12 cellular contexts compared by ENCODE assay signal in the genomic region with DNA sequence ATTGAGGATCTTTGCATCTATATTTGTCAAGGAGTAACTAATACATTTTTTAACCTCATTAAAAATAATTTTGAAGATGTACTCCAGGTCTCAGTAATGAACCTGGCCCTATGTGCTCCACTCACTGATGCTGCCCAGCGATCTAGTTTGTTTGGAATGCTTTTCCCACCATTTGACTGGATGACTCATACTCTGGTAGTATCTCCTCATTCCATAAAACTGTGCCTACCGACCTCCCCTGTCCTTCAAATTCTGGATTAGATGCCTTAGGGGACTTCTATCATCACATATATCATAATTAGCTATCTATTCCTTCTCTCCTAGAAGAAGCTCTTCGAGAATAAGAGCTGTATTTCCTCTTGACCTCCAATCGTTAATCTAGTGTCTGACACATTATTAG.
DNase-seq lines count a peak whose midpoint lies in the region; ATAC-seq and TF ChIP-seq lines count a peak whose summit lies in the region.
"Had no signal": no experiment of that assay in that cellular context is flagged by ENCODE, and none has a peak within 500 bp of the region (broad histone marks: within the 10 kb centered on the region; RNA-seq: fewer than 3 reads in every experiment).

No MANE protein-coding gene starts in this region.

- H3K4me3 Mint-ChIP-seq in glutamatergic neuron (ENCODE audit: unreplicated experiment) (no peak overlapping the region), natural killer cell (no peak overlapping the region)
- H3K4me3 Mint-ChIP-seq: activated CD8-positive, alpha-beta T cell treated with anti-CD3 and anti-CD28 coated beads, Interleukin-2, amount 10 ng/mL, durations not matched to agents 7 days and 5 days had no signal

- H3K9me3 ChIP-seq in GM23248 (ENCODE audit: low read depth) (no peaks in the 10 kb centered on the region), uterus (peaks cover 0 to 5% of the 10 kb centered on the region in 2 donors)

- no peaks in the 10 kb centered on the region for H3K9me2 ChIP-seq in GM23248 (ENCODE audit: insufficient read depth)

- H3K27me3 ChIP-seq in GM23248 (replicated peaks; ENCODE audit: insufficient read depth) (no peaks in the 10 kb centered on the region), uterus (no peaks in the 10 kb centered on the region)
- H3K27me3 ChIP-seq: BLaER1 treated with 17β-estradiol and CSF1 and Interleukin-3, amounts not matched to agents 10 nM and 100 nM; tibial artery had no signal

- H3K9me3 Mint-ChIP-seq in glutamatergic neuron (ENCODE audit: unreplicated experiment) (peaks cover 5% of the 10 kb centered on the region), natural killer cell (peaks cover 8 to 10% of the 10 kb centered on the region in 2 donors)

- intact Hi-C loops in natural killer cell (cut with micrococcal nuclease) (no loop called here), uterus (cut with DNase I; ENCODE audit: low total_unique reads) (no loop called here)

- TF ChIP-seq POLR2A in uterus (IDR thresholded peaks at IDR 0.05), result no peak

- peak; percentile 94 for ATAC-seq in SK-N-SH treated with all-trans-retinoic acid at 6 μM for 48 hours
- no peak for ATAC-seq in natural killer cell
- ATAC-seq: activated CD8-positive, alpha-beta T cell treated with anti-CD3 and anti-CD28 coated beads, Interleukin-2, amount 10 ng/mL, durations not matched to agents 7 days and 5 days; left lobe of liver had no signal

- no peaks in the 10 kb centered on the region for H3K4me1 Mint-ChIP-seq in glutamatergic neuron (ENCODE audit: low read depth, unreplicated experiment)
- peaks cover 7 to 22% of the 10 kb centered on the region in 2 donors for H3K4me1 Mint-ChIP-seq in natural killer cell

- H3K4me3 ChIP-seq in GM23248, result no peak overlapping the region
- no peak overlapping the region for H3K4me3 ChIP-seq in foreskin fibroblast (ENCODE audit: low read depth in 1 of 2, low read length in 2 of 2)
- no peak overlapping the region for H3K4me3 ChIP-seq in uterus
- H3K4me3 ChIP-seq: BLaER1 treated with 17β-estradiol and CSF1 and Interleukin-3, amounts not matched to agents 10 nM and 100 nM; tibial artery had no signal

- DNase-seq in 8988T (peak; percentile 20), GM23248 (peak; percentile 60), foreskin fibroblast (peak; percentile 24 to 60), glutamatergic neuron (no peak), natural killer cell (no peak), NCI-H2196 (lab: John Stamatoyannopoulos, UW; ENCODE audit: unreplicated experiment) (no peak), uterus (no peak)
- DNase-seq: activated CD8-positive, alpha-beta T cell treated with anti-CD3 and anti-CD28 coated beads, Interleukin-2, amount 10 ng/mL, durations not matched to agents 7 days and 5 days; tibial artery had no signal

- H3K27me3 Mint-ChIP-seq in glutamatergic neuron (ENCODE audit: unreplicated experiment) (no peaks in the 10 kb centered on the region), natural killer cell (ENCODE audit: low read depth in 2 of 2) (no peaks in the 10 kb centered on the region)

- H3K9ac ChIP-seq in GM23248, result no peak overlapping the region
- H3K9ac ChIP-seq: BLaER1 treated with 17β-estradiol and CSF1 and Interleukin-3, amounts not matched to agents 10 nM and 100 nM had no signal

- no peaks in the 10 kb centered on the region for H4K20me1 ChIP-seq in GM23248 (ENCODE audit: insufficient read depth)

- no peaks in the 10 kb centered on the region for H3K79me2 ChIP-seq in GM23248 (ENCODE audit: insufficient read depth)

- TF ChIP-seq CTCF in foreskin fibroblast (IDR thresholded peaks at IDR 0.05; ENCODE audit: low read depth, low read length) (no peak), glutamatergic neuron (IDR thresholded peaks at IDR 0.05; ENCODE audit: partially characterized antibody, unreplicated experiment) (no peak), natural killer cell (IDR thresholded peaks at IDR 0.05) (no peak), uterus (IDR thresholded peaks at IDR 0.05) (no peak)

- 68 to 76% methylated on average over 4 of the region's 4 CpGs for WGBS in GM23248 (ENCODE audit: low coverage in 1 of 2, low lambda C conversion rate in 2 of 2, missing lambda C conversion rate in 2 of 2), 2 experiments

- H2AFZ ChIP-seq in GM23248, result no peak overlapping the region

- no peaks in the 10 kb centered on the region for H3F3A ChIP-seq in GM23248 (ENCODE audit: insufficient read depth)

- H3K4me2 ChIP-seq in GM23248 (ENCODE audit: unreplicated experiment), result no peak overlapping the region
- H3K4me2 ChIP-seq: BLaER1 treated with 17β-estradiol and CSF1 and Interleukin-3, amounts not matched to agents 10 nM and 100 nM had no signal

- in situ Hi-C loops in GM23248 (cut with MboI), result no loop called here

- H3K36me3 Mint-ChIP-seq in glutamatergic neuron (ENCODE audit: unreplicated experiment), result peaks cover 12% of the 10 kb centered on the region
- H3K36me3 Mint-ChIP-seq in natural killer cell, result peaks cover 15% of the 10 kb centered on the region

- H3K36me3 ChIP-seq in GM23248 (ENCODE audit: low read depth), result no peaks in the 10 kb centered on the region
- H3K36me3 ChIP-seq in uterus, result no peaks in the 10 kb centered on the region
- H3K36me3 ChIP-seq: tibial artery had no signal

- H3K4me1 ChIP-seq in GM23248 (ENCODE audit: insufficient read depth), result 0 out of 2 replicates have a peak, but pooled peaks cover 4% of the 10 kb centered on the region
- no peaks in the 10 kb centered on the region for H3K4me1 ChIP-seq in uterus
- H3K4me1 ChIP-seq: tibial artery had no signal

- H3K27ac ChIP-seq in GM23248, result no peak overlapping the region
- H3K27ac ChIP-seq in uterus, result no peak overlapping the region
- H3K27ac ChIP-seq: BLaER1 treated with 17β-estradiol and CSF1 and Interleukin-3, amounts not matched to agents 10 nM and 100 nM; tibial artery had no signal

- H3K27ac Mint-ChIP-seq in glutamatergic neuron (ENCODE audit: unreplicated experiment), result no peak overlapping the region
- no peak overlapping the region for H3K27ac Mint-ChIP-seq in natural killer cell
- H3K27ac Mint-ChIP-seq: activated CD8-positive, alpha-beta T cell treated with anti-CD3 and anti-CD28 coated beads, Interleukin-2, amount 10 ng/mL, durations not matched to agents 7 days and 5 days had no signal

TF ChIP-seq in SK-N-SH treated with all-trans-retinoic acid at 6 μM for 48 hours, 23 proteins besides CTCF, POLR2A, EP300 and RAD21:
- TF ChIP-seq ISL1 (CRISPR knock-in tag; IDR thresholded peaks at IDR 0.05), result peak; percentile 61
- TF ChIP-seq BACH2 (CRISPR knock-in tag; IDR thresholded peaks at IDR 0.05; ENCODE audit: borderline replicate concordance), result no peak

Comparison
In these comparisons a context has a peak if more than half of its experiments do, and no peak if none do; other contexts are left out.
1. DNase-seq: peak in 8988T (single experiment), GM23248 (single experiment) and foreskin fibroblast (2 of 2); none in glutamatergic neuron (single experiment), natural killer cell (single experiment), NCI-H2196 (single experiment) and uterus (0 of 2).